ENCODE assay signal across 29 cellular contexts in the genomic region with DNA sequence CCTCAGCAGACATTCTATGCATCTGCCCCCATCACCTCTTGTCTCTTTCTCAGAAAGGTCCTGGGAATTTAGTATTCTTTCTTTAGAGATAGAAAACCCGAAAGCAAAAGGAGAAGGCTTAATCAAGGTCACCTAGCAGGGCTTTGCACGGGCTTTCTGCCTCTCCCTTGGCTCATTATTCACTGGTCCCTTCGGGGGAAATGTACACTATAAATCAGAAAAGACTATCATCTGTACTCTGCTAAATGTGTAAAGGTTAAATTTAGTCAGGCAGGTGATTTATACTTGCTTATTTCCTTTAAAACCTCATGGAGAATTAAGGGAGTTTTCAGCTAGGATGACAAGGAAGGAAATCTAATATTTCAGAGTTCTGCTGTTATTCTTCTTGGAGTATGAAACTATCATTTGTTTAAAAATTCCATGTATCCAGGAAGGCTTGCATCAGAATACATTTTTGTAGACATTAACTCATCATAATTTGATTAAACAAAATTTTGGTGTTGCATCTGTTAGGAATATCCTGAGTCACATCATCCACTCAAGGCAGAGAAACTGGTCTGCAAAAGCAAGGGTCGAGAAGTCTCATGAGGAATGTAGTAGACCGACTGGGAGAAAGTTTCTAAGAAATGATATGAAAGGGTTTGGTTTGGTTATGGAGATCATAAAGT.
"Had no signal": no experiment of that assay in that cellular context is flagged by ENCODE, and none has a peak within 500 bp of the region (broad histone marks: within the 10 kb centered on the region; RNA-seq: fewer than 3 reads in every experiment).

No MANE protein-coding gene starts in this region.

- ATAC-seq: activated CD8-positive, alpha-beta T cell treated with anti-CD3 and anti-CD28 coated beads for 36 hours; activated naive CD8-positive, alpha-beta T cell treated with anti-CD3 and anti-CD28 coated beads, Interleukin-2, amount 50 U/mL, for 24 hours; activated T-cell treated with anti-CD3 and anti-CD28 coated beads, Interleukin-2, amount 50 U/mL, for 4 hours; effector memory CD8-positive, alpha-beta T cell; gastrocnemius medialis; left ventricle myocardium superior; pancreas; sciatic nerve; stimulated activated naive CD8-positive, alpha-beta T cell treated with anti-CD3 and anti-CD28 coated beads, Interleukin-15, Interleukin-2, amounts not matched to agents 100 U/mL and 50 U/mL, for 24 hours had no signal

- H3K4me1 Mint-ChIP-seq: activated CD4-positive, alpha-beta T cell treated with anti-CD3 and anti-CD28 coated beads, Interleukin-2, amount 10 ng/mL, durations not matched to agents 7 days and 5 days; activated naive CD4-positive, alpha-beta T cell treated with anti-CD3 and anti-CD28 coated beads, Interleukin-2, amount 50 U/mL, for 24 hours; activated naive CD8-positive, alpha-beta T cell treated with anti-CD3 and anti-CD28 coated beads, Interleukin-2, amount 50 U/mL, for 24 hours; activated T-helper 17 cell treated with anti-CD3 and anti-CD28 coated beads, Interleukin-2, amount 50 U/mL, for 72 hours had no signal

- H3K27ac Mint-ChIP-seq: activated CD4-positive, alpha-beta T cell treated with anti-CD3 and anti-CD28 coated beads, Interleukin-2, amount 10 ng/mL, durations not matched to agents 7 days and 5 days; activated CD8-positive, alpha-beta T cell treated with anti-CD3 and anti-CD28 coated beads for 36 hours; activated naive CD4-positive, alpha-beta T cell treated with anti-CD3 and anti-CD28 coated beads, Interleukin-2, amount 50 U/mL, for 24 hours; activated naive CD8-positive, alpha-beta T cell treated with anti-CD3 and anti-CD28 coated beads, Interleukin-2, amount 50 U/mL, for 24 hours; activated T-helper 17 cell treated with anti-CD3 and anti-CD28 coated beads, Interleukin-2, amount 50 U/mL, for 72 hours; effector memory CD8-positive, alpha-beta T cell; nephron had no signal

- H3K9me3 Mint-ChIP-seq: activated CD4-positive, alpha-beta T cell treated with anti-CD3 and anti-CD28 coated beads, Interleukin-2, amount 10 ng/mL, durations not matched to agents 7 days and 5 days; activated CD8-positive, alpha-beta T cell treated with anti-CD3 and anti-CD28 coated beads for 36 hours; activated naive CD4-positive, alpha-beta T cell treated with anti-CD3 and anti-CD28 coated beads, Interleukin-2, amount 50 U/mL, for 24 hours; activated naive CD8-positive, alpha-beta T cell treated with anti-CD3 and anti-CD28 coated beads, Interleukin-2, amount 50 U/mL, for 24 hours; activated T-cell treated with anti-CD3 and anti-CD28 coated beads, Interleukin-2, amount 50 U/mL, for 4 hours; activated T-helper 17 cell treated with anti-CD3 and anti-CD28 coated beads, Interleukin-2, amount 50 U/mL, for 72 hours; effector memory CD8-positive, alpha-beta T cell; nephron had no signal

- H3K4me3 ChIP-seq: coronary artery, gastrocnemius medialis, hepatocyte, pancreas, prostate gland, skin epidermis, testis, transverse colon had no signal

- H3K4me3 Mint-ChIP-seq: activated CD4-positive, alpha-beta T cell treated with anti-CD3 and anti-CD28 coated beads, Interleukin-2, amount 10 ng/mL, durations not matched to agents 7 days and 5 days; activated CD8-positive, alpha-beta T cell treated with anti-CD3 and anti-CD28 coated beads for 36 hours; activated naive CD4-positive, alpha-beta T cell treated with anti-CD3 and anti-CD28 coated beads, Interleukin-2, amount 50 U/mL, for 24 hours; activated naive CD8-positive, alpha-beta T cell treated with anti-CD3 and anti-CD28 coated beads, Interleukin-2, amount 50 U/mL, for 24 hours; activated T-cell treated with anti-CD3 and anti-CD28 coated beads, Interleukin-2, amount 50 U/mL, for 4 hours; activated T-helper 17 cell treated with anti-CD3 and anti-CD28 coated beads, Interleukin-2, amount 50 U/mL, for 72 hours; effector memory CD8-positive, alpha-beta T cell had no signal

- H3K36me3 Mint-ChIP-seq: activated naive CD4-positive, alpha-beta T cell treated with anti-CD3 and anti-CD28 coated beads, Interleukin-2, amount 50 U/mL, for 24 hours had no signal

- H3K9me3 ChIP-seq: gastrocnemius medialis, pancreas, prostate gland, testis, transverse colon had no signal

- H3K27ac ChIP-seq: coronary artery, gastrocnemius medialis, hepatocyte, pancreas, prostate gland, skin epidermis, testis, transverse colon had no signal

- H3K27me3 ChIP-seq: gastrocnemius medialis, hepatocyte, pancreas, testis, transverse colon had no signal

- DNase-seq: activated CD4-positive, alpha-beta T cell treated with anti-CD3 and anti-CD28 coated beads for 1 hour; activated CD4-positive, alpha-beta T cell treated with anti-CD3 and anti-CD28 coated beads, Interleukin-2, amount 10 ng/mL, durations not matched to agents 7 days and 5 days; activated CD8-positive, alpha-beta T cell treated with anti-CD3 and anti-CD28 coated beads for 36 hours; activated gamma-delta T cell treated with Interleukin-2 at 50 U/mL for 16 hours; activated naive CD8-positive, alpha-beta T cell treated with anti-CD3 and anti-CD28 coated beads, Interleukin-2, amount 50 U/mL, for 24 hours; activated T-cell treated with anti-CD3 and anti-CD28 coated beads, Interleukin-2, amount 50 U/mL, for 4 hours; anterior cingulate cortex; cerebellar nuclear complex; effector memory CD8-positive, alpha-beta T cell; erythroblast; gastrocnemius medialis; islet precursor cell; left ventricle myocardium superior; pancreas; retina; stimulated activated CD4-positive, alpha-beta T cell treated with anti-CD3 and anti-CD28 coated beads, Interleukin-12 subunit alpha, Interleukin-12 subunit beta, amount 100 ng/mL, for 4 hours; stimulated activated CD4-positive, alpha-beta T cell treated with anti-CD3 and anti-CD28 coated beads, Interleukin-4, amount 100 ng/mL, for 1 hour; stimulated activated naive CD8-positive, alpha-beta T cell treated with anti-CD3 and anti-CD28 coated beads, Interleukin-15, Interleukin-2, amounts not matched to agents 100 U/mL and 50 U/mL, for 24 hours; T-helper 2 cell; testis; transverse colon had no signal

- H3K27me3 Mint-ChIP-seq: activated naive CD8-positive, alpha-beta T cell treated with anti-CD3 and anti-CD28 coated beads, Interleukin-2, amount 50 U/mL, for 24 hours had no signal
